Comparison of ENCODE assay signal across 1 cellular context in genomic region chr1:117237701-117238413, GRCh38.
TF ChIP-seq lines count a peak whose summit lies in the region.

No MANE protein-coding gene starts in this region.

TF ChIP-seq in GM23338, 12 proteins besides CTCF, POLR2A, EP300 and RAD21 (continued from another document):
- TF ChIP-seq ZNF462 (CRISPR knock-in tag; IDR thresholded peaks at IDR 0.05) (no peak), ETS1 (IDR thresholded peaks at IDR 0.05) (no peak), POLR2AphosphoS5 (IDR thresholded peaks at IDR 0.05; ENCODE audit: low read depth) (no peak), ZNF114 (CRISPR knock-in tag; IDR thresholded peaks at IDR 0.05) (no peak), EZH2phosphoT487 (IDR thresholded peaks at IDR 0.05; ENCODE audit: unreplicated experiment) (no peak), REST (IDR thresholded peaks at IDR 0.05; ENCODE audit: unreplicated experiment) (no peak)
TF ChIP-seq in GM23338: peak in this region for 0.
